ENCODE assay signal across 11 cellular contexts in the genomic region with DNA sequence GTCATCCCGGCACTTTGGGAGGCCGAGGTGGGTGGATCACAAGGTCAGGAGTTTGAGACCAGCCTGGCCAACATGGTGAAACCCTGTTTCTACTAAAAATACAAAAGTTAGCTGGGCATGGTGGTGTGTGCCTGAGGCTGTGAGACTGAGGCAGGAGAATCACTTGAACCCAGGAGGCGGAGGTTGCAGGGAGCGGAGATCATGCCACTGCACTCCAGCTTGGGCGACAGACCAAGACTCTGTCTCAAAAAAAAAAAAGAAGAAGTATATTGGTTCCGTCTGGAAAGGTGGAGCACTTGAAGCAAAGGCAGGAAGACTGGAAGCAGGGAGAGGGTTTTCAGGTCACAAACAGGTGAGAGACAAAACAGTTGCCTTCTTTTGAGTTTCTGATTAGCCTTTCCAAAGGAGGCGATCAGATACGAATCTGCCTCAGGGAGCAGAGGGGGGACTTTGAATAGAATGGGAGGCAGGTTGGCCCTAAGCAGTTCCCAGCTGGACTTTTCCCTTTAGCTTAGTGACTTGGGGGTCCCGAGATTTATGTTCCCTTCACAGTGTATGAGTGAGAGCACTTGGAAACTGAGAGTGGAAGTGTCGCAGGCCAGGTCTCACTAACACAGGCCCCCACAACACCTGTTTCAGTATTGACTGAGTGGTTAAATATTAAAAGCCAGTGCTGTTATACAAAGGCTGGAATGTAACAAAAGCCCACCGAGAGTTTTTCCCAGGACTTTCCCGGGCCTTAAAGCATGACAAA. TPM values are rescaled to one million over a fixed set of nuclear protein-coding genes. Genes with fewer than 3 reads are reported as not detected.
A peak's percentile ranks its signal among the peaks of the same experiment; 100 is the strongest.
DNase-seq lines count a peak whose midpoint lies in the region; ATAC-seq, FAIRE-seq and TF ChIP-seq lines count a peak whose summit lies in the region.
"Not testable (repeated sequence)": the region's sequence is repeated elsewhere in the genome, so short reads cannot be mapped to it uniquely, and the experiment has no call there.
"Had no signal": no experiment of that assay in that cellular context is flagged by ENCODE, and none has a peak within 500 bp of the region (broad histone marks: within the 10 kb centered on the region; RNA-seq: fewer than 3 reads in every experiment).

No MANE protein-coding gene starts in this region.

- POLR2A ChIA-PET in GM12878 (lab: Charles Lee), result not testable (repeated sequence)

- H3K36me3 ChIP-seq in HUES48 (ENCODE audit: control insufficient read depth, insufficient read depth, low read length); GM12878 (ENCODE audit: control insufficient read depth in 2 of 2, insufficient read depth in 2 of 2, low read length in 1 of 2); neural progenitor cell: not testable (repeated sequence)

- peak overlapping the region; percentile 65 for H3K27ac Mint-ChIP-seq in neural progenitor cell

- intact Hi-C loops in GM12878 (cut with micrococcal nuclease; ENCODE audit: unreplicated experiment); left colon (cut with DNase I, micrococcal nuclease): not testable (repeated sequence)

- TF ChIP-seq CTCF in GM12878 (IDR thresholded peaks at IDR 0.05 in 2 of 3, conservative IDR thresholded peaks at IDR 0.05 in 1 of 3; ENCODE audit: control insufficient read depth in 2 of 3, extremely low read depth in 1 of 3, insufficient read depth in 1 of 3, low read depth in 3 of 3, low read length in 3 of 3); neural progenitor cell (IDR thresholded peaks at IDR 0.05): not testable (repeated sequence)

- H3K9ac ChIP-seq in HUES48 (ENCODE audit: low read depth, low read length), result peak overlapping the region; percentile 62
- not testable (repeated sequence) for H3K9ac ChIP-seq in GM12878 (ENCODE audit: control insufficient read depth, insufficient read depth, low read length); neural progenitor cell

- SMC1A ChIA-PET in GM12878 (lab: Charles Lee; ENCODE audit: uncharacterized antibody, unreplicated experiment), result interaction anchor here (2.3 kb wide), 1 partner anchor 39 kb away, joined by 5 read pairs; no protein-coding TSS in a partner anchor

- H3K4me1 Mint-ChIP-seq in neural progenitor cell, result peaks cover 30% of the 10 kb centered on the region

- ATAC-seq in GM19452 (IDR thresholded peaks at IDR 0.05; ENCODE audit: unreplicated experiment) (peak; percentile 64), HG02759 (IDR thresholded peaks at IDR 0.05; ENCODE audit: unreplicated experiment) (peak; percentile 57), GM12878 (peak; percentile 85), left colon (peak; percentile 62)

- FAIRE-seq in GM12878 (lab: Jason Lieb, UNC), result not testable (repeated sequence)

- H3K27me3 ChIP-seq in HUES48 (ENCODE audit: control insufficient read depth, insufficient read depth, low read length); GM12878 (replicated peaks in 1 of 2; ENCODE audit: control insufficient read depth in 2 of 2, insufficient read depth in 2 of 2, low read length in 1 of 2); neural progenitor cell: not testable (repeated sequence)

- H3K9me3 ChIP-seq in HUES48 (ENCODE audit: control insufficient read depth, insufficient read depth, low read length); GM12878 (replicated peaks; ENCODE audit: control insufficient read depth, insufficient read depth, low read length); neural progenitor cell (ENCODE audit: low read depth): not testable (repeated sequence)

- BruUV-seq in GM12878 (replicated peaks; lab: Mats Ljungman, UMichigan), result not testable (repeated sequence)

- peaks cover 22% of the 10 kb centered on the region for H3F3A ChIP-seq in neural progenitor cell (ENCODE audit: low read depth)

- not testable (repeated sequence) for TF ChIP-seq EP300 in GM12878 (IDR thresholded peaks at IDR 0.05; ENCODE audit: borderline replicate concordance in 1 of 2, control insufficient read depth in 1 of 2, low read depth in 2 of 2, low read length in 2 of 2)

- RAD21 ChIA-PET in GM12878 (lab: Charles Lee; ENCODE audit: unreplicated experiment), result not testable (repeated sequence)

- TF ChIP-seq POLR2A in GM12878 (IDR thresholded peaks at IDR 0.05; ENCODE audit: low read depth, low read length), result not testable (repeated sequence)

- H2AFZ ChIP-seq in GM12878 (ENCODE audit: control insufficient read depth, low read depth, low read length), result not testable (repeated sequence)
- peak overlapping the region; percentile 84 for H2AFZ ChIP-seq in neural progenitor cell (replicated peaks)

- in situ Hi-C loops in GM12878 (cut with MboI), result not testable (repeated sequence)

- 68% methylated on average over 11 of the region's 12 CpGs for WGBS in GM12878 (ENCODE audit: insufficient coverage, insufficient replicate concordance, low lambda C conversion rate, missing lambda C conversion rate)

- H3K36me3 Mint-ChIP-seq in neural progenitor cell, result not testable (repeated sequence)

- peak overlapping the region; percentile 43 for H3K4me3 Mint-ChIP-seq in neural progenitor cell

- DNase-seq in GM12878 (ENCODE audit: low read depth, low spot score); left colon; neural progenitor cell (ENCODE audit: low spot score): not testable (repeated sequence)

- not testable (repeated sequence) for H3K4me2 ChIP-seq in GM12878 (ENCODE audit: control insufficient read depth, insufficient read depth)
- peak overlapping the region; percentile 69 for H3K4me2 ChIP-seq in neural progenitor cell

- H3K27ac ChIP-seq in HUES48 (ENCODE audit: low read depth, low read length) (peak overlapping the region; percentile 88), neural progenitor cell (peak overlapping the region; percentile 64)
- H3K27ac ChIP-seq in GM12878 (ENCODE audit: control insufficient read depth, insufficient read depth), result not testable (repeated sequence)

- CTCF ChIA-PET in GM12878 (lab: Yijun Ruan, JAX), result not testable (repeated sequence)

- H3K9me3 Mint-ChIP-seq in neural progenitor cell, result not testable (repeated sequence)

- not testable (repeated sequence) for H3K27me3 Mint-ChIP-seq in neural progenitor cell (ENCODE audit: insufficient read depth, low read depth)

- H3K4me3 ChIP-seq in GM08714 (ENCODE audit: low read length), result peak overlapping the region; percentile 33; the same call in 1 of the 2 replicates
- H3K4me3 ChIP-seq in HUES48 (ENCODE audit: low read depth, low read length), result 0 out of 2 replicates have a peak overlapping the region, but pooled peaks have one; percentile 27
- H3K4me3 ChIP-seq in GM12878, neural progenitor cell: not testable (repeated sequence)

- H3K4me1 ChIP-seq in HUES48 (ENCODE audit: control insufficient read depth, insufficient read depth, low read length) (peaks cover 52% of the 10 kb centered on the region), neural progenitor cell (peaks cover 26% of the 10 kb centered on the region)
- not testable (repeated sequence) for H3K4me1 ChIP-seq in GM12878 (ENCODE audit: control insufficient read depth, insufficient read depth, low read length)

- not testable (repeated sequence) for TF ChIP-seq RAD21 in GM12878 (IDR thresholded peaks at IDR 0.05; ENCODE audit: insufficient read depth, low read depth, low read length)

- H3K79me2 ChIP-seq in GM12878 (ENCODE audit: control insufficient read depth, insufficient read depth, low read length); neural progenitor cell (ENCODE audit: low read depth): not testable (repeated sequence)

- not testable (repeated sequence) for H4K20me1 ChIP-seq in GM12878 (ENCODE audit: control insufficient read depth, insufficient read depth); neural progenitor cell (ENCODE audit: low read depth)

TF ChIP-seq in GM12878, 131 proteins besides CTCF, POLR2A, EP300 and RAD21:
- TF ChIP-seq IKZF2 (IDR thresholded peaks at IDR 0.05), result 0 out of 4 replicates have a peak, but pooled peaks of 1 of the 2 experiments have one; percentile 15

RNA-seq across cellular contexts. Expression of a gene that starts 28.8 kb away (rescaled TPM):
- not detected in 2 replicates for total RNA-seq in GM12878 (2013; cell fraction: nucleolus; rRNA removed)
- total RNA-seq in GM12878 (2014; rRNA removed) (not detected in 2 replicates), GM12878 (2014; rRNA removed; fragmentation: Illumina TruSeq; extraction: Trizol) (not detected in 2 replicates), GM12878 (2021) (not detected in 2 replicates), left colon (under 1 TPM in 1 of 2 donors, not detected in 1; 0.11 TPM), neural progenitor cell (ENCODE audit: low replicate concordance) (not detected in 2 replicates)
- polyA plus RNA-seq in GM12878 (2011; ENCODE audit: low read depth), result not detected
- polyA plus RNA-seq in GM12878 (2011; rRNA removed) (not detected in 2 replicates), GM12878 (2014; fragmentation: Illumina TruSeq; extraction: Trizol) (not detected in 2 replicates), GM12878 (2014; fragmentation: Nextera tagmentation; extraction: Ambion mirVana) (not detected), GM12878 (2014; rRNA removed) (not detected in 2 replicates), GM12878 (2016; fragmentation: Nextera tagmentation; extraction: Ambion mirVana) (not detected)
- polyA plus RNA-seq in GM12878 (2011; cell fraction: cytosol; rRNA removed), result not detected in 2 replicates
- polyA plus RNA-seq in GM12878 (2011; cell fraction: nucleus; rRNA removed), result not detected in 2 replicates
- polyA plus RNA-seq in GM12878 (2012), result not detected in 2 replicates
- polyA minus RNA-seq in GM12878 (2011; rRNA and poly(A)+ RNA removed), result not detected in 2 replicates
- not detected in 2 replicates for polyA minus RNA-seq in GM12878 (2011; cell fraction: cytosol; rRNA and poly(A)+ RNA removed)
- not detected in 2 replicates for polyA minus RNA-seq in GM12878 (2011; cell fraction: nucleus; rRNA and poly(A)+ RNA removed)
- total RNA-seq: activated CD4-positive, alpha-beta T cell treated with anti-CD3 and anti-CD28 coated beads, Interleukin-2, amount 10 ng/mL, durations not matched to agents 7 days and 5 days; renal cortical epithelial cell had no signal
- polyA plus RNA-seq: naive thymus-derived CD4-positive, alpha-beta T cell had no signal

RNA-seq across cellular contexts. Expression of a gene that starts 48.1 kb away (rescaled TPM):
- not detected in 2 replicates for total RNA-seq in GM12878 (2013; cell fraction: nucleolus; rRNA removed)
- total RNA-seq in GM12878 (2014; rRNA removed) (not detected in 2 replicates), GM12878 (2014; rRNA removed; fragmentation: Illumina TruSeq; extraction: Trizol) (not detected in 2 replicates), GM12878 (2021) (0.05 TPM in 1 of 2 replicates, not detected in the other), left colon (10 to 100 TPM; 11.3 to 23.4 TPM), neural progenitor cell (ENCODE audit: low replicate concordance) (44.4 and 65.6 TPM in 2 replicates)
- polyA plus RNA-seq in GM12878 (2011; ENCODE audit: low read depth), result not detected
- polyA plus RNA-seq in GM12878 (2011; rRNA removed) (not detected in 2 replicates), GM12878 (2014; fragmentation: Illumina TruSeq; extraction: Trizol) (not detected in 2 replicates), GM12878 (2014; fragmentation: Nextera tagmentation; extraction: Ambion mirVana) (not detected), GM12878 (2014; rRNA removed) (not detected in 2 replicates), GM12878 (2016; fragmentation: Nextera tagmentation; extraction: Ambion mirVana) (under 1 TPM in 1 of 2 experiments, not detected in 1; 0.05 TPM)
- not detected in 2 replicates for polyA plus RNA-seq in GM12878 (2011; cell fraction: cytosol; rRNA removed)
- not detected in 2 replicates for polyA plus RNA-seq in GM12878 (2011; cell fraction: nucleus; rRNA removed)
- not detected in 2 replicates for polyA plus RNA-seq in GM12878 (2012)
- polyA minus RNA-seq in GM12878 (2011; rRNA and poly(A)+ RNA removed), result not detected in 2 replicates
- not detected in 2 replicates for polyA minus RNA-seq in GM12878 (2011; cell fraction: cytosol; rRNA and poly(A)+ RNA removed)
- polyA minus RNA-seq in GM12878 (2011; cell fraction: nucleus; rRNA and poly(A)+ RNA removed), result not detected in 2 replicates
- total RNA-seq: activated CD4-positive, alpha-beta T cell treated with anti-CD3 and anti-CD28 coated beads, Interleukin-2, amount 10 ng/mL, durations not matched to agents 7 days and 5 days; activated naive CD8-positive, alpha-beta T cell treated with anti-CD3 and anti-CD28 coated beads, Interleukin-2, amount 10 ng/mL, durations not matched to agents 7 days and 5 days; naive thymus-derived CD4-positive, alpha-beta T cell had no signal
- polyA plus RNA-seq: naive thymus-derived CD4-positive, alpha-beta T cell had no signal

Comparison
In these comparisons a context has a peak if more than half of its experiments do, and no peak if none do; other contexts are left out.
1. RNA of a gene that starts 48.1 kb away (total RNA-seq): 44.4 to 65.6 TPM in neural progenitor cell and 11.3 to 23.4 TPM in left colon; 0.05 TPM in GM12878; every median in the first group is over 10 times any median in the second.
2. Peak in every context shown above with its lines, with median percentiles within 50 percentile points of each other: ATAC-seq.